In genomic region chr16:27273330-27273669, GRCh38 we compare ENCODE assay signal across 17 cellular contexts. TPM values are rescaled to one million over a fixed set of nuclear protein-coding genes. Genes with fewer than 3 reads are reported as not detected.
DNase-seq lines count a peak whose midpoint lies in the region; FAIRE-seq and TF ChIP-seq lines count a peak whose summit lies in the region.
"Had no signal": no experiment of that assay in that cellular context is flagged by ENCODE, and none has a peak within 500 bp of the region (broad histone marks: within the 10 kb centered on the region; RNA-seq: fewer than 3 reads in every experiment).

No MANE protein-coding gene starts in this region.

- 95% methylated on average over 4 of the region's 4 CpGs for WGBS in smooth muscle cell (ENCODE audit: low lambda C conversion rate)

- H3K27ac Mint-ChIP-seq in astrocyte (ENCODE audit: unreplicated experiment), result no peak overlapping the region

- H3K9me3 ChIP-seq in OCI-LY7 (ENCODE audit: low read length) (no peaks in the 10 kb centered on the region; the same call in 1 of the 2 replicates), astrocyte (ENCODE audit: insufficient read depth, low read depth, low read length) (no peaks in the 10 kb centered on the region), smooth muscle cell (replicated peaks; ENCODE audit: low read depth) (no peaks in the 10 kb centered on the region)
- H3K9me3 ChIP-seq: heart right ventricle had no signal

- peak overlapping the region; percentile 16 for H3K4me3 ChIP-seq in OCI-LY7 (ENCODE audit: low read depth, low read length, poor library complexity, severe bottlenecking)
- no peak overlapping the region for H3K4me3 ChIP-seq in astrocyte (ENCODE audit: insufficient read depth, low read depth, low read length)
- H3K4me3 ChIP-seq in smooth muscle cell, result no peak overlapping the region
- H3K4me3 ChIP-seq: dorsolateral prefrontal cortex, heart right ventricle, PC-9 had no signal

- FAIRE-seq in astrocyte (lab: Jason Lieb, UNC), result no peak

- H2AFZ ChIP-seq in OCI-LY7 (ENCODE audit: low read length) (peak overlapping the region; percentile 33; the same call in 1 of the 2 replicates), astrocyte (ENCODE audit: low read depth, low read length) (no peak overlapping the region), smooth muscle cell (ENCODE audit: low read depth) (no peak overlapping the region)
- H2AFZ ChIP-seq: parathyroid adenoma, PC-9 had no signal

- peak overlapping the region; percentile 89 for H3K27ac ChIP-seq in OCI-LY7 (ENCODE audit: low read depth, low read length, poor library complexity, severe bottlenecking)
- H3K27ac ChIP-seq in astrocyte (ENCODE audit: low read depth, low read length), result peak overlapping the region; percentile 20
- peak overlapping the region; percentile 17 for H3K27ac ChIP-seq in smooth muscle cell (ENCODE audit: low read depth)
- H3K27ac ChIP-seq: dorsolateral prefrontal cortex, parathyroid adenoma, PC-9, VCaP had no signal

- H3K9me3 Mint-ChIP-seq in astrocyte (ENCODE audit: unreplicated experiment), result no peaks in the 10 kb centered on the region

- H3K9me2 ChIP-seq in OCI-LY7 (ENCODE audit: insufficient read depth, low read length), result no peaks in the 10 kb centered on the region

- H3K4me2 ChIP-seq in OCI-LY7 (ENCODE audit: low read length) (peak overlapping the region; percentile 65), astrocyte (ENCODE audit: low read length) (peak overlapping the region; percentile 36), smooth muscle cell (peak overlapping the region; percentile 31)
- H3K4me2 ChIP-seq: PC-9 had no signal

- H4K20me1 ChIP-seq in OCI-LY7 (ENCODE audit: insufficient read depth, low read length) (no peaks in the 10 kb centered on the region), astrocyte (ENCODE audit: insufficient read depth, low read length) (no peaks in the 10 kb centered on the region), smooth muscle cell (ENCODE audit: low read depth) (no peaks in the 10 kb centered on the region)

- peaks cover 9% of the 10 kb centered on the region for H3K4me1 Mint-ChIP-seq in astrocyte (ENCODE audit: low read depth, unreplicated experiment)

- no peaks in the 10 kb centered on the region for H3K27me3 Mint-ChIP-seq in astrocyte (ENCODE audit: low read depth, unreplicated experiment)

- intact Hi-C loops in OCI-LY7 (cut with micrococcal nuclease; ENCODE audit: unreplicated experiment), result no loop called here

- BruUV-seq in OCI-LY7 (replicated peaks; lab: Mats Ljungman, UMichigan), result no TSS peak

- DNase-seq in activated CD8-positive, alpha-beta memory T cell treated with anti-CD3 and anti-CD28 coated beads for 24 hours, result peak; percentile 47
- no peak for DNase-seq in activated CD8-positive, alpha-beta memory T cell treated with anti-CD3 and anti-CD28 coated beads, Interleukin-2, amount 50 U/mL, for 4 hours
- DNase-seq in OCI-LY7 (ENCODE audit: low spot score) (no peak), astrocyte (ENCODE audit: low read depth) (no peak), smooth muscle cell (lab: John Stamatoyannopoulos, UW; ENCODE audit: unreplicated experiment) (no peak), UCSD-AML1 (lab: John Stamatoyannopoulos, UW; ENCODE audit: unreplicated experiment) (no peak), hepatic stellate cell (ENCODE audit: low spot score) (no peak), AG08395 (ENCODE audit: low spot score) (no peak)
- DNase-seq: DMS 273 treated with DMSO at 0.1 percent for 48 hours, dorsolateral prefrontal cortex, heart right ventricle, midbrain, NCI-H2081 treated with DMSO at 0.1 percent for 48 hours, NCI-H524 treated with DMSO at 0.1 percent for 48 hours, PC-9 had no signal

- POLR2A ChIA-PET in OCI-LY7 (lab: Charles Lee), result interaction anchor here (1.4 to 5.0 kb wide), 5 partner anchors 12 to 93 kb away, joined by 3 to 18 read pairs (median 13); no protein-coding TSS in a partner anchor

- CTCF ChIA-PET in OCI-LY7 (lab: Charles Lee; ENCODE audit: unreplicated experiment), result interaction anchor here (0.6 to 1.2 kb wide), 3 partner anchors 36 to 94 kb away, joined by 3 to 6 read pairs (median 3); no protein-coding TSS in a partner anchor

- H3K27me3 ChIP-seq in astrocyte (ENCODE audit: insufficient read depth, low read length) (no peaks in the 10 kb centered on the region), smooth muscle cell (ENCODE audit: low read depth) (no peaks in the 10 kb centered on the region)
- H3K27me3 ChIP-seq: dorsolateral prefrontal cortex, heart right ventricle had no signal

- H3K36me3 ChIP-seq in OCI-LY7 (ENCODE audit: insufficient read depth, low read length), result no peaks in the 10 kb centered on the region
- no peaks in the 10 kb centered on the region for H3K36me3 ChIP-seq in astrocyte (ENCODE audit: insufficient read depth, low read length)
- H3K36me3 ChIP-seq in smooth muscle cell (ENCODE audit: low read depth), result no peaks in the 10 kb centered on the region
- H3K36me3 ChIP-seq: heart right ventricle had no signal

- no peaks in the 10 kb centered on the region for H3K36me3 Mint-ChIP-seq in astrocyte (ENCODE audit: low read depth, unreplicated experiment)

- H3F3A ChIP-seq in smooth muscle cell (ENCODE audit: low read depth), result no peaks in the 10 kb centered on the region

- H3K79me2 ChIP-seq in OCI-LY7 (ENCODE audit: insufficient read depth, low read depth, low read length) (peaks cover 9% of the 10 kb centered on the region; the same call in 1 of the 2 replicates), astrocyte (ENCODE audit: insufficient read depth, low read length) (peaks cover 3% of the 10 kb centered on the region), smooth muscle cell (ENCODE audit: low read depth) (no peaks in the 10 kb centered on the region)

- H3K9ac ChIP-seq in astrocyte (ENCODE audit: low read length) (no peak overlapping the region), smooth muscle cell (ENCODE audit: low read depth) (no peak overlapping the region)
- H3K9ac ChIP-seq: parathyroid adenoma had no signal

- no peak for TF ChIP-seq CTCF in OCI-LY7 (conservative IDR thresholded peaks at IDR 0.05; ENCODE audit: low read length)
- TF ChIP-seq CTCF in astrocyte (IDR thresholded peaks at IDR 0.05; ENCODE audit: insufficient read depth, low read depth, low read length), result no peak
- TF ChIP-seq CTCF in smooth muscle cell (IDR thresholded peaks at IDR 0.05; ENCODE audit: borderline replicate concordance, insufficient read depth, poor library complexity, severe bottlenecking), result no peak

- H3K4me1 ChIP-seq in OCI-LY7 (ENCODE audit: insufficient read depth, low read length, poor library complexity, severe bottlenecking), result peaks cover 69% of the 10 kb centered on the region
- peaks cover 9% of the 10 kb centered on the region for H3K4me1 ChIP-seq in astrocyte (ENCODE audit: insufficient read depth, low read length)
- H3K4me1 ChIP-seq in smooth muscle cell (ENCODE audit: low read depth), result peaks cover under 1% of the 10 kb centered on the region

- no peak overlapping the region for H3K4me3 Mint-ChIP-seq in astrocyte (ENCODE audit: unreplicated experiment)

RNA-seq across cellular contexts. Expression of gene NSMCE1, which starts 4.7 kb away (rescaled TPM):
- total RNA-seq in OCI-LY7 (2014; rRNA removed; shearing (Covaris generic)), result 51.1 and 52.1 TPM in 2 replicates
- total RNA-seq in OCI-LY7 (2022) (84.0 and 89.4 TPM in 2 replicates), astrocyte (12.1 and 13.9 TPM in 2 replicates), smooth muscle cell (35.7 and 36.9 TPM in 2 replicates)
- polyA plus RNA-seq in smooth muscle cell, result 59.1 and 61.2 TPM in 2 replicates

RNA-seq across cellular contexts. Expression of gene IL4R, which starts 40.5 kb away (rescaled TPM):
- total RNA-seq in OCI-LY7 (2014; rRNA removed; shearing (Covaris generic)), result 33.0 and 82.8 TPM in 2 replicates
- 73.1 and 101 TPM in 2 replicates for total RNA-seq in OCI-LY7 (2022)
- total RNA-seq in astrocyte, result 17.5 and 17.6 TPM in 2 replicates
- total RNA-seq in smooth muscle cell, result 13.4 and 17.2 TPM in 2 replicates
- polyA plus RNA-seq in smooth muscle cell, result 24.0 and 35.3 TPM in 2 replicates

Comparison
In these comparisons a context has a peak if more than half of its experiments do, and no peak if none do; other contexts are left out.
1. H3K27ac ChIP-seq: peak in every context shown above with its lines; median percentile 89 in OCI-LY7; 20 in astrocyte; 17 in smooth muscle cell.